Comparison of ENCODE assay signal across 8 cellular contexts in the genomic region with DNA sequence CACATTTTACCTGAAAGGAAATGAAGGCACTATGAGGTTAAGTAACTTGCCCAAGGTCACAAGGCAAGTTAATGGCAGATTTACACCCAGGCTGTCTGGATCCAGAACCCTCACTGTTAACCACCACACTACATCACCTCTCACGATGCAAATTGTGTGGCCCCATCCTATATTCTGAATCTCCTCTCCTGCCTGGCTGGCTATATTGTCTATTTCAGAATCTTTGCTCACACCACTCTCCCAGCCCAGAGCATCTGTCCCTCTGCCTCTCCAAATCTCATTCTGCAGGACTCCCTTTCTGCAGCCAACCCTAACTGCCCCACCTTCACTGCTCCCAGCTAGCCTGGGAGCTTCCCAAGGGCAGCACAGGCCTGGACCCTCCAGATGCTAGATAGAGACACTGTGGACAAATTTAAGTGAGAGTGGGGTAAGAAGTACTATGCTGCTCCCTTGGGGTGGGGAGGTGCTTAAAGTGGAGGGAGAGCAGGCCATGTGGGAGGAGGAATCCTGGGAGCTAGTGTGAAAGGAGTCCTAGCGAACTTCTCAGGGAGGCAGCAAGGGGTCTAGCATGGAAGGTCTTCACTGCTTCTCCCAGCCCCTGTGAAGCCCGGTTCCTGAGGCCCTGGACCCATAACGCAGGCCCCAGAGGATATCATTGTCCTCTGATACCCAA. TPM values are rescaled to one million over a fixed set of nuclear protein-coding genes. Genes with fewer than 3 reads are reported as not detected.
DNase-seq lines count a peak whose midpoint lies in the region; ATAC-seq and TF ChIP-seq lines count a peak whose summit lies in the region.

No MANE protein-coding gene starts in this region.

- peak overlapping the region; percentile 94 for H3K4me3 Mint-ChIP-seq in T-helper 1 cell treated with Interleukin-12 subunit alpha and Interleukin-12 subunit beta and Interleukin-4 antibody, amounts not matched to agents 30 μg/mL and 1 μg/mL, for 36 hours
- peak overlapping the region; percentile 97 for H3K4me3 Mint-ChIP-seq in natural killer cell

- ATAC-seq in natural killer cell (no peak), GM21360 (IDR thresholded peaks at IDR 0.05; ENCODE audit: unreplicated experiment) (no peak)

- no peaks in the 10 kb centered on the region for H3K27me3 ChIP-seq in Peyer's patch

- H3K9me3 Mint-ChIP-seq in T-helper 1 cell treated with Interleukin-12 subunit alpha and Interleukin-12 subunit beta and Interleukin-4 antibody, amounts not matched to agents 30 μg/mL and 1 μg/mL, for 36 hours, result no peaks in the 10 kb centered on the region
- H3K9me3 Mint-ChIP-seq in natural killer cell, result no peaks in the 10 kb centered on the region

- H3K4me1 Mint-ChIP-seq in T-helper 1 cell treated with Interleukin-12 subunit alpha and Interleukin-12 subunit beta and Interleukin-4 antibody, amounts not matched to agents 30 μg/mL and 1 μg/mL, for 36 hours (ENCODE audit: low read depth), result peaks cover 45% of the 10 kb centered on the region
- H3K4me1 Mint-ChIP-seq in natural killer cell, result peaks cover 54 to 55% of the 10 kb centered on the region in 2 donors

- no peaks in the 10 kb centered on the region for H3K36me3 ChIP-seq in Peyer's patch

- peaks cover 0 to 40% (median 2%) of the 10 kb centered on the region in 4 donors for H3K4me1 ChIP-seq in Peyer's patch

- intact Hi-C loops in natural killer cell (cut with micrococcal nuclease), result loop anchor here (1.0 to 2.0 kb wide), 5 partner anchors 10 to 299 kb away; a partner anchor contains a TSS

- no peak for TF ChIP-seq CTCF in Peyer's patch (IDR thresholded peaks at IDR 0.05)
- no peak for TF ChIP-seq CTCF in epithelial cell of esophagus (IDR thresholded peaks at IDR 0.05; ENCODE audit: insufficient read depth, low read depth, low read length, missing control alignments)
- no peak for TF ChIP-seq CTCF in natural killer cell (IDR thresholded peaks at IDR 0.05)
- no peak for TF ChIP-seq CTCF in GM13976 (IDR thresholded peaks at IDR 0.05; ENCODE audit: borderline replicate concordance, control extremely low read depth, extremely low read depth, insufficient read depth, missing control alignments)

- no peaks in the 10 kb centered on the region for H3K27me3 Mint-ChIP-seq in T-helper 1 cell treated with Interleukin-12 subunit alpha and Interleukin-12 subunit beta and Interleukin-4 antibody, amounts not matched to agents 30 μg/mL and 1 μg/mL, for 36 hours (ENCODE audit: low read depth)
- H3K27me3 Mint-ChIP-seq in natural killer cell (ENCODE audit: low read depth in 2 of 2), result no peaks in the 10 kb centered on the region

- in situ Hi-C loops in GM13976 (cut with MboI; ENCODE audit: low sequenced_read_pairs, unreplicated experiment), result no loop called here

- peaks cover 6% of the 10 kb centered on the region for H3K36me3 Mint-ChIP-seq in T-helper 1 cell treated with Interleukin-12 subunit alpha and Interleukin-12 subunit beta and Interleukin-4 antibody, amounts not matched to agents 30 μg/mL and 1 μg/mL, for 36 hours (ENCODE audit: low read depth)
- H3K36me3 Mint-ChIP-seq in natural killer cell, result no peaks in the 10 kb centered on the region

- peak overlapping the region; percentile 95 for H3K27ac Mint-ChIP-seq in T-helper 1 cell treated with Interleukin-12 subunit alpha and Interleukin-12 subunit beta and Interleukin-4 antibody, amounts not matched to agents 30 μg/mL and 1 μg/mL, for 36 hours
- H3K27ac Mint-ChIP-seq in natural killer cell, result peak overlapping the region; percentile 86 to 91

- H3K4me3 ChIP-seq in Peyer's patch (peak overlapping the region; percentile 74 to 99 (median 91)), epithelial cell of esophagus (ENCODE audit: low read length) (peak overlapping the region; percentile 95)

- peak overlapping the region; percentile 68 to 84 (median 80) for H3K27ac ChIP-seq in Peyer's patch

- DNase-seq in T-helper 1 cell, result no peak
- no peak for DNase-seq in Peyer's patch
- no peak for DNase-seq in epithelial cell of esophagus (ENCODE audit: low read depth)
- no peak for DNase-seq in natural killer cell
- no peak for DNase-seq in CD1c-positive myeloid dendritic cell (ENCODE audit: extremely low spot score)
- DNase-seq in GM13976 (ENCODE audit: low spot score), result no peak

- H3K9me3 ChIP-seq in Peyer's patch, result no peaks in the 10 kb centered on the region

- TF ChIP-seq POLR2A in Peyer's patch (IDR thresholded peaks at IDR 0.05), result no peak

RNA-seq across cellular contexts. Expression of a gene that starts 0.8 kb away (rescaled TPM):
- total RNA-seq in Peyer's patch (10 to 100 TPM in 3 of 4 donors, 1 to 10 TPM in 1; 8.9 to 56.9 (median 29.3) TPM), natural killer cell (10 to 100 TPM; 35.0 to 43.0 (median 37.7) TPM)

RNA-seq across cellular contexts. Expression of a gene that starts 11.0 kb away (rescaled TPM):
- total RNA-seq in Peyer's patch (10 to 100 TPM; 36.9 to 57.8 (median 44.8) TPM), natural killer cell (10 to 100 TPM; 15.2 to 17.4 (median 15.5) TPM)

RNA-seq across cellular contexts. Expression of a gene that starts 13.0 kb away (rescaled TPM):
- total RNA-seq in Peyer's patch (10 to 100 TPM in 1 of 4 donors, 1 to 10 TPM in 2, not detected in 1; 1.6 to 14.3 (median 6.3) TPM), natural killer cell (1 to 10 TPM; 1.9 to 2.4 (median 2.1) TPM)

RNA-seq across cellular contexts. Expression of a gene that starts 19.8 kb away (rescaled TPM):
- 1 to 10 TPM in 1 of 4 donors, under 1 TPM in 1, not detected in 2; 0.85 to 2.8 TPM for total RNA-seq in Peyer's patch
- total RNA-seq in natural killer cell, result under 1 TPM; 0.25 to 0.41 (median 0.35) TPM

RNA-seq across cellular contexts. Expression of a gene that starts 36.1 kb away (rescaled TPM):
- 10 to 100 TPM in 3 of 4 donors, 1 to 10 TPM in 1; 6.5 to 22.9 (median 19.2) TPM for total RNA-seq in Peyer's patch
- total RNA-seq in natural killer cell, result 100 to 1,000 TPM; 201 to 264 (median 246) TPM
